Comparison of ENCODE assay signal across 23 cellular contexts in the genomic region with DNA sequence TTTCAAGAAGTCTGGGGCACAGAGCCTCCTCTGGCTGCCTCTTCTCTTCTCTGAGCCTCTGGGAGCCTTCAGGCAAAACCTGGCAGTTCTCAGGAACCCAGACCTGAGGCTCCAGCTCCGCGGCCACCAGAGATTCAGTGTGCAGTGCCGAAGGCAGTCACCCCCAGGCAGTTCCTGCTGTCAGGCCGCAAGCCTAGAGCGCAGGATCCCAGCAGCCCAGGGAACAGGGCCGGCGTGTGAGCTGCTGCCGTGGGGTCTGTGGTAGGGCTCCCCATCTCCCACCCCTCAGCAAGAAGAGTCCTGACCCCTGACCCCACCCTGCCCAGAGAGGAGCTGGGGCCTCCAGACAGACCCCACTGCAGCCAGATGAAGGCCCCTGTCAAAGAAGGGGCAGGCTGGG.
"Had no signal": no experiment of that assay in that cellular context is flagged by ENCODE, and none has a peak within 500 bp of the region (broad histone marks: within the 10 kb centered on the region; RNA-seq: fewer than 3 reads in every experiment).

No MANE protein-coding gene starts in this region.

- H3K27me3 ChIP-seq: breast epithelium, esophagus squamous epithelium, tibial nerve had no signal

- H3K4me1 ChIP-seq: breast epithelium, prostate gland, tibial nerve had no signal

- H3K4me3 ChIP-seq: breast epithelium, esophagus squamous epithelium, prostate gland, smooth muscle cell, tibial nerve had no signal

- H3K36me3 ChIP-seq: breast epithelium, esophagus squamous epithelium, prostate gland, tibial nerve had no signal

- ATAC-seq: natural killer cell treated with Interleukin-12 subunit alpha and Interleukin-12 subunit beta and Interleukin-15 and Interleukin-18, amount 100 ng/mL, for 72 hours; stimulated activated naive B cell treated with anti-CD40 and anti-IgM and Interleukin-4, amounts not matched to agents 10 μg/mL and 1 μg/mL and 100 μg/mL, for 72 hours; T-helper 17 cell had no signal

- DNase-seq: activated CD4-positive, alpha-beta memory T cell treated with anti-CD3 and anti-CD28 coated beads, Interleukin-2, amount 10 ng/mL, durations not matched to agents 7 days and 5 days; activated CD4-positive, alpha-beta T cell treated with anti-CD3 and anti-CD28 coated beads for 1 hour; activated CD4-positive, alpha-beta T cell treated with anti-CD3 and anti-CD28 coated beads, Interleukin-2, amount 10 ng/mL, durations not matched to agents 7 days and 5 days; activated CD8-positive, alpha-beta memory T cell treated with anti-CD3 and anti-CD28 coated beads, Interleukin-2, amount 50 U/mL, for 48 hours; activated gamma-delta T cell; activated naive CD4-positive, alpha-beta T cell treated with anti-CD3 and anti-CD28 coated beads, Interleukin-2, amount 50 U/mL, for 16 hours; activated T-cell treated with anti-CD3 and anti-CD28 coated beads, Interleukin-2, amount 50 U/mL, for 24 hours; amniotic stem cell; effector CD4-positive, alpha-beta T cell; esophagus squamous epithelium; foreskin melanocyte; mesenchymal stem cell; retina; stimulated activated CD4-positive, alpha-beta T cell treated with anti-CD3 and anti-CD28 coated beads, Interleukin-15, amount 100 ng/mL, for 24 hours; stimulated activated CD4-positive, alpha-beta T cell treated with anti-CD3 and anti-CD28 coated beads, Interleukin-2, amount 100 ng/mL, for 24 hours; stimulated activated naive B cell treated with anti-CD40 and anti-IgM and Interleukin-4, amounts not matched to agents 10 μg/mL and 1 μg/mL and 100 μg/mL, for 72 hours; T-helper 17 cell; T1000 had no signal

- H3K27ac ChIP-seq: breast epithelium, esophagus squamous epithelium, prostate gland, tibial nerve had no signal

- H3K9me3 ChIP-seq: breast epithelium, esophagus squamous epithelium, prostate gland, tibial nerve had no signal
